Comparison of ENCODE assay signal across 12 cellular contexts in genomic region chr9:7185612-7186011, GRCh38.
DNase-seq lines count a peak whose midpoint lies in the region; ATAC-seq and TF ChIP-seq lines count a peak whose summit lies in the region.
"Had no signal": no experiment of that assay in that cellular context is flagged by ENCODE, and none has a peak within 500 bp of the region (broad histone marks: within the 10 kb centered on the region; RNA-seq: fewer than 3 reads in every experiment).

No MANE protein-coding gene starts in this region.

- H4K91ac ChIP-seq in trophoblast cell (ENCODE audit: low read depth, low read length) = peak overlapping the region; percentile 60

- no peak overlapping the region for H4K12ac ChIP-seq in trophoblast cell (ENCODE audit: low read depth, low read length)

- ATAC-seq in GM18519 (IDR thresholded peaks at IDR 0.05; ENCODE audit: low FRiP score, unreplicated experiment) = no peak

- POLR2A ChIA-PET in RWPE1 (lab: Yijun Ruan, JAX; ENCODE audit: low non-redundant PET) = no interaction called here

- H2AFZ ChIP-seq in trophoblast cell (ENCODE audit: insufficient read depth, low read length, poor library complexity) = no peak overlapping the region

- H3K14ac ChIP-seq in trophoblast cell (ENCODE audit: low read length) = no peak overlapping the region

- H3K4me3 ChIP-seq in H7 (ENCODE audit: insufficient read depth, low read depth, low read length) = no peak overlapping the region
- no peak overlapping the region for H3K4me3 ChIP-seq in fibroblast of mammary gland (ENCODE audit: control insufficient read depth, low read depth, low read length)
- H3K4me3 ChIP-seq in trophoblast cell (ENCODE audit: low read depth, low read length) = no peak overlapping the region
- H3K4me3 ChIP-seq: lung had no signal

- no peak overlapping the region for H2BK12ac ChIP-seq in trophoblast cell (ENCODE audit: low read length)

- H3K9me3 ChIP-seq in trophoblast cell (ENCODE audit: insufficient read depth, low read depth, low read length) = no peaks in the 10 kb centered on the region

- H3K36me3 ChIP-seq in H7 (replicated peaks; ENCODE audit: control insufficient read depth, insufficient read depth, low read length) (no peaks in the 10 kb centered on the region), trophoblast cell (ENCODE audit: control insufficient read depth in 1 of 2, insufficient read depth in 2 of 2, low read length in 2 of 2) (peaks cover 2% of the 10 kb centered on the region in 2 experiments)

- no peak overlapping the region for H2AK5ac ChIP-seq in trophoblast cell (ENCODE audit: low read length)

- no peak for TF ChIP-seq CTCF in RWPE1 (conservative IDR thresholded peaks at IDR 0.05; ENCODE audit: low read depth)
- TF ChIP-seq CTCF in fibroblast of mammary gland (conservative IDR thresholded peaks at IDR 0.05; ENCODE audit: control insufficient read depth, insufficient read depth, low read depth, low read length) = no peak

- DNase-seq in H7 = peak; percentile 25
- DNase-seq in RWPE1 (ENCODE audit: low spot score) = peak; percentile 41
- DNase-seq in fibroblast of mammary gland (ENCODE audit: low read depth) = peak; percentile 83
- peak; percentile 88 to 98 for DNase-seq in trophoblast cell
- no peak for DNase-seq in NCI-H2081 (lab: John Stamatoyannopoulos, UW)
- DNase-seq in activated CD4-positive, alpha-beta T cell treated with anti-CD3 and anti-CD28 coated beads for 1 hour = no peak
- DNase-seq in AML-193 (lab: John Stamatoyannopoulos, UW) = no peak
- DNase-seq: activated CD8-positive, alpha-beta memory T cell treated with anti-CD3 and anti-CD28 coated beads, Interleukin-2, amount 50 U/mL, for 4 hours; effector CD4-positive, alpha-beta T cell; stimulated activated CD4-positive, alpha-beta T cell treated with anti-CD3 and anti-CD28 coated beads, Interleukin-15, amount 100 ng/mL, for 24 hours had no signal

- peaks cover 5 to 8% of the 10 kb centered on the region in 2 experiments for H3K4me1 ChIP-seq in trophoblast cell (ENCODE audit: control insufficient read depth in 1 of 2, insufficient read depth in 2 of 2, low read length in 2 of 2)

- H3K27ac ChIP-seq in RWPE1 (no peak overlapping the region), trophoblast cell (ENCODE audit: low read depth, low read length) (peak overlapping the region; percentile 63)

- H3K18ac ChIP-seq in trophoblast cell (ENCODE audit: low read length) = no peak overlapping the region

- CTCF ChIA-PET in RWPE1 (lab: Yijun Ruan, JAX) = interaction anchor here (1.0 kb wide), 1 partner anchor 9 kb away, joined by 3 read pairs; no protein-coding TSS in a partner anchor

- H3K23ac ChIP-seq in trophoblast cell (ENCODE audit: low read length) = no peak overlapping the region

- H3K4ac ChIP-seq in trophoblast cell (ENCODE audit: low read depth, low read length) = no peak overlapping the region

- H3K9ac ChIP-seq in trophoblast cell (ENCODE audit: low read length) = no peak overlapping the region

- no peaks in the 10 kb centered on the region for H3K27me3 ChIP-seq in H7 (ENCODE audit: control insufficient read depth, insufficient read depth, low read length)
- H3K27me3 ChIP-seq in trophoblast cell (ENCODE audit: insufficient read depth, low read length) = no peaks in the 10 kb centered on the region

- peak overlapping the region; percentile 15 for H2BK5ac ChIP-seq in trophoblast cell (ENCODE audit: low read depth, low read length, poor library complexity)

- H3K79me1 ChIP-seq in trophoblast cell (ENCODE audit: low read length) = peaks cover 6% of the 10 kb centered on the region

- no peak overlapping the region for H3K4me2 ChIP-seq in trophoblast cell (ENCODE audit: low read length)

- H3K79me2 ChIP-seq in trophoblast cell (ENCODE audit: control insufficient read depth, insufficient read depth, low read length, poor library complexity) = no peaks in the 10 kb centered on the region

- H4K8ac ChIP-seq in trophoblast cell (ENCODE audit: low read depth, low read length) = no peak overlapping the region

- no peak overlapping the region for H2BK120ac ChIP-seq in trophoblast cell (ENCODE audit: insufficient read depth, low read length, poor library complexity)

Comparison
In these comparisons a context has a peak if more than half of its experiments do, and no peak if none do; other contexts are left out.
1. DNase-seq: peak in H7 (single experiment), RWPE1 (single experiment), fibroblast of mammary gland (single experiment) and trophoblast cell (2 of 2); none in NCI-H2081 (0 of 2), activated CD4-positive, alpha-beta T cell treated with anti-CD3 and anti-CD28 coated beads for 1 hour (single experiment) and AML-193 (0 of 2).